Comparison of ENCODE assay signal across 17 cellular contexts in genomic region chr11:77142091-77142975, GRCh38. TPM values are rescaled to one million over a fixed set of nuclear protein-coding genes. Genes with fewer than 3 reads are reported as not detected.
DNase-seq lines count a peak whose midpoint lies in the region; ATAC-seq, FAIRE-seq and TF ChIP-seq lines count a peak whose summit lies in the region.
"Had no signal": no experiment of that assay in that cellular context is flagged by ENCODE, and none has a peak within 500 bp of the region (broad histone marks: within the 10 kb centered on the region; RNA-seq: fewer than 3 reads in every experiment).

No MANE protein-coding gene starts in this region.

- no peak for TF ChIP-seq CTCF in NB4 (IDR thresholded peaks at IDR 0.05; ENCODE audit: low read depth, low read length)
- TF ChIP-seq CTCF in bronchial epithelial cell (IDR thresholded peaks at IDR 0.05; ENCODE audit: insufficient read depth, low read length, severe bottlenecking), result no peak

- TF ChIP-seq POLR2A in NB4 (IDR thresholded peaks at IDR 0.05; ENCODE audit: extremely low read depth, insufficient read length), result no peak

- H3K36me3 ChIP-seq in bronchial epithelial cell (ENCODE audit: control insufficient read depth, insufficient read depth, low read length), result no peaks in the 10 kb centered on the region
- H3K36me3 ChIP-seq: gastrocnemius medialis had no signal

- H3K27me3 ChIP-seq in bronchial epithelial cell (ENCODE audit: control insufficient read depth, insufficient read depth, low read length), result peaks cover 14% of the 10 kb centered on the region

- H3K36me3 Mint-ChIP-seq in stimulated activated naive B cell treated with anti-CD40 and anti-IgM and Interleukin-4, amounts not matched to agents 10 μg/mL and 1 μg/mL and 100 μg/mL, for 72 hours, result no peaks in the 10 kb centered on the region

- DNase-seq in activated gamma-delta T cell treated with Interleukin-2 at 50 U/mL for 16 hours (peak; percentile 26), activated gamma-delta T cell (lab: John Stamatoyannopoulos, UW) (no peak), NB4 (ENCODE audit: low read depth) (peak; percentile 89), bronchial epithelial cell (ENCODE audit: low read depth) (no peak), NCI-H446 (lab: John Stamatoyannopoulos, UW) (no peak), DMS153 treated with DMSO at 0.1 percent for 48 hours (lab: John Stamatoyannopoulos, UW; ENCODE audit: unreplicated experiment) (no peak), GM03348 (ENCODE audit: low spot score) (no peak)
- no peak for DNase-seq in stimulated activated naive B cell treated with anti-CD40 and anti-IgM and Interleukin-4, amounts not matched to agents 10 μg/mL and 1 μg/mL and 100 μg/mL, for 72 hours
- DNase-seq: effector CD4-positive, alpha-beta T cell; gastrocnemius medialis; NCI-H1048; NCI-H2227 treated with DMSO at 0.1 percent for 48 hours; PC-9 had no signal

- no peaks in the 10 kb centered on the region for H3K9me3 Mint-ChIP-seq in stimulated activated naive B cell treated with anti-CD40 and anti-IgM and Interleukin-4, amounts not matched to agents 10 μg/mL and 1 μg/mL and 100 μg/mL, for 72 hours

- peaks cover 4 to 15% of the 10 kb centered on the region in 2 donors for H3K4me1 Mint-ChIP-seq in stimulated activated naive B cell treated with anti-CD40 and anti-IgM and Interleukin-4, amounts not matched to agents 10 μg/mL and 1 μg/mL and 100 μg/mL, for 72 hours

- FAIRE-seq in bronchial epithelial cell (lab: Jason Lieb, UNC), result peak; percentile 18
- FAIRE-seq: keratinocyte had no signal

- peaks cover 22 to 24% of the 10 kb centered on the region in 2 donors for H3K27me3 Mint-ChIP-seq in stimulated activated naive B cell treated with anti-CD40 and anti-IgM and Interleukin-4, amounts not matched to agents 10 μg/mL and 1 μg/mL and 100 μg/mL, for 72 hours

- ATAC-seq in stimulated activated naive B cell treated with anti-CD40 and anti-IgM and Interleukin-4, amounts not matched to agents 10 μg/mL and 1 μg/mL and 100 μg/mL, for 72 hours (replicated peaks), result peak; percentile 78 to 80
- ATAC-seq: gastrocnemius medialis, HCT116, mucosa of descending colon, psoas muscle had no signal

- H3K4me3 ChIP-seq in NB4 (ENCODE audit: low read depth, low read length) (no peak overlapping the region), bronchial epithelial cell (ENCODE audit: low read depth, low read length) (no peak overlapping the region)
- H3K4me3 ChIP-seq: gastrocnemius medialis, mucosa of descending colon, PC-9, psoas muscle had no signal

- no peak overlapping the region for H3K4me3 Mint-ChIP-seq in stimulated activated naive B cell treated with anti-CD40 and anti-IgM and Interleukin-4, amounts not matched to agents 10 μg/mL and 1 μg/mL and 100 μg/mL, for 72 hours

- no peak overlapping the region for H3K27ac Mint-ChIP-seq in stimulated activated naive B cell treated with anti-CD40 and anti-IgM and Interleukin-4, amounts not matched to agents 10 μg/mL and 1 μg/mL and 100 μg/mL, for 72 hours

RNA-seq across cellular contexts. Expression of gene MYO7A, which starts 14.3 kb away (rescaled TPM):
- total RNA-seq in bronchial epithelial cell, result under 0.01 and 0.13 TPM in 2 replicates

RNA-seq across cellular contexts. Expression of gene OMP, which starts 39.7 kb away (rescaled TPM):
- not detected in 2 replicates for total RNA-seq in bronchial epithelial cell
- total RNA-seq: gastrocnemius medialis, psoas muscle had no signal

Comparison
In these comparisons a context has a peak if more than half of its experiments do, and no peak if none do; other contexts are left out.
1. DNase-seq: peak in activated gamma-delta T cell treated with Interleukin-2 at 50 U/mL for 16 hours (single experiment) and NB4 (single experiment); none in activated gamma-delta T cell (single experiment), bronchial epithelial cell (single experiment), stimulated activated naive B cell treated with anti-CD40 and anti-IgM and Interleukin-4, amounts not matched to agents 10 μg/mL and 1 μg/mL and 100 μg/mL, for 72 hours (single experiment), NCI-H446 (0 of 2), DMS153 treated with DMSO at 0.1 percent for 48 hours (single experiment) and GM03348 (single experiment).